ENCODE assay signal across 20 cellular contexts in genomic region chr7:39198556-39198955, GRCh38.
"Had no signal": no experiment of that assay in that cellular context is flagged by ENCODE, and none has a peak within 500 bp of the region (broad histone marks: within the 10 kb centered on the region; RNA-seq: fewer than 3 reads in every experiment).

No MANE protein-coding gene starts in this region.

- H3K27me3 ChIP-seq: colonic mucosa, dorsolateral prefrontal cortex, esophagus muscularis mucosa, foreskin keratinocyte, gastroesophageal sphincter, heart left ventricle, hepatocyte, left lung had no signal

- H3K4me3 Mint-ChIP-seq: immature natural killer cell, naive B cell had no signal

- H3K79me2 ChIP-seq: hepatocyte had no signal

- H3K36me3 Mint-ChIP-seq: immature natural killer cell, naive B cell had no signal

- H3K27ac Mint-ChIP-seq: immature natural killer cell, naive B cell had no signal

- ATAC-seq: foreskin keratinocyte, gastroesophageal sphincter, heart left ventricle, left lung, left ventricle myocardium superior, lower lobe of right lung had no signal

- H3K4me3 ChIP-seq: colonic mucosa, dorsolateral prefrontal cortex, esophagus muscularis mucosa, gastroesophageal sphincter, heart left ventricle, hepatocyte, left lung, lower lobe of right lung had no signal

- H3K9me3 ChIP-seq: colonic mucosa, esophagus muscularis mucosa, gastroesophageal sphincter, heart left ventricle, left lung, lower lobe of right lung had no signal

- H2AFZ ChIP-seq: hepatocyte had no signal

- H3K4me2 ChIP-seq: hepatocyte had no signal

- H3K4me1 ChIP-seq: colonic mucosa, esophagus muscularis mucosa, foreskin keratinocyte, gastroesophageal sphincter, left lung, lower lobe of right lung had no signal

- H3K4me1 Mint-ChIP-seq: immature natural killer cell, naive B cell had no signal

- H3K27ac ChIP-seq: colonic mucosa, dorsolateral prefrontal cortex, esophagus muscularis mucosa, foreskin keratinocyte, gastroesophageal sphincter, heart left ventricle, hepatocyte, left lung, lower lobe of right lung had no signal

- H3K36me3 ChIP-seq: colonic mucosa, esophagus muscularis mucosa, gastroesophageal sphincter, heart left ventricle, left lung, lower lobe of right lung had no signal

- DNase-seq: colonic mucosa; dermis blood vessel endothelial cell; dorsolateral prefrontal cortex; effector CD4-positive, alpha-beta T cell; effector memory CD4-positive, alpha-beta T cell; foreskin keratinocyte; heart left ventricle; hypothalamus; immature natural killer cell; islet precursor cell; kidney; left lung; left ventricle myocardium superior; lower lobe of right lung; mesenchymal stem cell; midbrain; naive B cell had no signal
